ENCODE assay signal across 25 cellular contexts in the genomic region with DNA sequence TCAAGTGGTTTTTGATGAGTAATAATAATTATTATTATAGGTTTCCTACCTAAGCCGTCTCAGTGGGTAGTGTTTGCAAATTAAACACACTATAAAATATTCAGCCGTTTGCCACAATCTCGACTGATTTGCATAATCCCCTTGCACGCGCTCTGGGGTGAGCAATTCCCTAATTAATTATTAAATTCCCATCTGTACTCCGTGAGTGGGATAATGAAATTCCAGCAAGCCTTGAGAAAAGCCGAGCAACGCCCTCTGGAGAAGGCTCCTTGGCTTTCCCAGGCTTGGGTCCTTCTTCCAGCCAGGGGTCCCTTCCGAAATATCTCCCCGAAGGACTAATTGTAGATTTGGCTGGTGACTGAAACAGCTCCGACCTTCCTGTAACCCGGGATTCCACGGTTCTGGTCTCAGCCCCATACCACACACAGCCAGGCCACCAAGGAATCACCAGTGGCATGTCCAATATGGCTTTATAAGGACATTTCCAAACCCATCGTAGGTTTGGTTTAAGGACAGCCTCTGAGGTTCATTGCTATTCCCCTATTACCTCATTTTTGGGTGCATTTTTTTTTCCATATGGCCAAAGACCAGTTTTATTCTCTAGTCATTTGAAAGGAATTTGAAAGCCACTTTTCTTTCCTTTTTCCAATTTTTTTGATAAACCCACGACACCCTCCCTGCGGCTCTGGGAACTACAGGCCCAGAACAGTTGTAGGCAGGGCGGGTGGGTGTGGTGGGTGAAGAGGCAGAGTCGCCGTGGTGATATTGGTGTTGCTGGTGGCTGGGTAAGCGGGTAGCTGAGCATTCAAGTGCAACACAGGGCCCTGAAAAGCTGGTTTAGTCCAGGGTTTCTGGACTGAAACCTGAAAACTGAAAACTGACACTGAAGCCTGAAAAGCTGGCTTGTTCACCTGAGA. TPM values are rescaled to one million over a fixed set of nuclear protein-coding genes. Genes with fewer than 3 reads are reported as not detected.
DNase-seq lines count a peak whose midpoint lies in the region; ATAC-seq and TF ChIP-seq lines count a peak whose summit lies in the region.
"Had no signal": no experiment of that assay in that cellular context is flagged by ENCODE, and none has a peak within 500 bp of the region (broad histone marks: within the 10 kb centered on the region; RNA-seq: fewer than 3 reads in every experiment).

No MANE protein-coding gene starts in this region.

- H3K36me3 Mint-ChIP-seq in activated T-helper 17 cell treated with anti-CD3 and anti-CD28 coated beads, Interleukin-2, amount 50 U/mL, for 72 hours (ENCODE audit: low read depth) = no peaks in the 10 kb centered on the region
- H3K36me3 Mint-ChIP-seq: activated naive CD4-positive, alpha-beta T cell treated with anti-CD3 and anti-CD28 coated beads, Interleukin-2, amount 50 U/mL, for 24 hours; naive thymus-derived CD4-positive, alpha-beta T cell had no signal

- H3K4me3 Mint-ChIP-seq in activated T-helper 17 cell treated with anti-CD3 and anti-CD28 coated beads, Interleukin-2, amount 50 U/mL, for 72 hours = no peak overlapping the region
- H3K4me3 Mint-ChIP-seq: activated CD8-positive, alpha-beta memory T cell treated with anti-CD3 and anti-CD28 coated beads, Interleukin-2, amount 10 ng/mL, durations not matched to agents 7 days and 5 days; activated naive CD4-positive, alpha-beta T cell treated with anti-CD3 and anti-CD28 coated beads, Interleukin-2, amount 50 U/mL, for 24 hours; activated T-helper 1 cell treated with anti-CD3 and anti-CD28 coated beads, Interleukin-12 subunit alpha, Interleukin-12 subunit beta, Interleukin-2, Interleukin-4 antibody, amounts not matched to agents 30 ng/mL and 10 ng/mL and 1 ng/mL, durations not matched to agents 14 hours and 24 hours and 36 hours; IgD-negative memory B cell; naive thymus-derived CD4-positive, alpha-beta T cell; T-helper 1 cell treated with Interleukin-12 subunit alpha and Interleukin-12 subunit beta and Interleukin-4 antibody, amounts not matched to agents 30 μg/mL and 1 μg/mL, for 36 hours had no signal

- peaks cover 5% of the 10 kb centered on the region for H3K4me1 Mint-ChIP-seq in activated T-helper 17 cell treated with anti-CD3 and anti-CD28 coated beads, Interleukin-2, amount 50 U/mL, for 72 hours
- H3K4me1 Mint-ChIP-seq: activated naive CD4-positive, alpha-beta T cell treated with anti-CD3 and anti-CD28 coated beads, Interleukin-2, amount 50 U/mL, for 24 hours had no signal

- H3K27me3 Mint-ChIP-seq in activated T-helper 17 cell treated with anti-CD3 and anti-CD28 coated beads, Interleukin-2, amount 50 U/mL, for 72 hours = peaks cover 14% of the 10 kb centered on the region

- DNase-seq in Daoy (ENCODE audit: low read depth) (peak; percentile 17), NCI-H526 treated with DMSO at 0.1 percent for 48 hours (lab: John Stamatoyannopoulos, UW) (peak; percentile 9), Right ventricle myocardium superior (peak; percentile 52), sciatic nerve (ENCODE audit: low spot score) (no peak), pons (ENCODE audit: low spot score) (no peak), cortex of kidney (lab: John Stamatoyannopoulos, UW) (no peak)
- DNase-seq: activated CD4-positive, alpha-beta T cell treated with anti-CD3 and anti-CD28 coated beads for 48 hours; activated CD8-positive, alpha-beta memory T cell treated with anti-CD3 and anti-CD28 coated beads, Interleukin-2, amount 10 ng/mL, durations not matched to agents 7 days and 5 days; Calu3; effector memory CD4-positive, alpha-beta T cell; H7; left colon; naive thymus-derived CD4-positive, alpha-beta T cell; NK-92 treated with Interleukin-12 subunit alpha and Interleukin-12 subunit beta, amount 100 ng/mL, for 24 hours; ovary; right lobe of liver; stimulated activated CD4-positive, alpha-beta T cell treated with anti-CD3 and anti-CD28 coated beads, Interleukin-15, amount 100 ng/mL, for 24 hours; stimulated activated CD8-positive, alpha-beta memory T cell treated with anti-CD3 and anti-CD28 coated beads, Interleukin-4, amount 100 ng/mL, for 48 hours had no signal

- ATAC-seq in Right ventricle myocardium superior (ENCODE audit: poor library complexity) (peak; percentile 68), sciatic nerve (peak; percentile 81), GM18505 (IDR thresholded peaks at IDR 0.05; ENCODE audit: unreplicated experiment) (no peak)
- ATAC-seq in activated T-helper 17 cell treated with anti-CD3 and anti-CD28 coated beads, Interleukin-2, amount 50 U/mL, for 72 hours (replicated peaks) = no peak
- ATAC-seq: activated CD8-positive, alpha-beta memory T cell treated with anti-CD3 and anti-CD28 coated beads, Interleukin-2, amount 10 ng/mL, durations not matched to agents 7 days and 5 days; left colon; naive thymus-derived CD4-positive, alpha-beta T cell; Panc1; right lobe of liver had no signal

- H3K9me3 Mint-ChIP-seq in activated T-helper 17 cell treated with anti-CD3 and anti-CD28 coated beads, Interleukin-2, amount 50 U/mL, for 72 hours = no peaks in the 10 kb centered on the region
- H3K9me3 Mint-ChIP-seq: activated naive CD4-positive, alpha-beta T cell treated with anti-CD3 and anti-CD28 coated beads, Interleukin-2, amount 50 U/mL, for 24 hours; activated T-helper 1 cell treated with anti-CD3 and anti-CD28 coated beads, Interleukin-12 subunit alpha, Interleukin-12 subunit beta, Interleukin-2, Interleukin-4 antibody, amounts not matched to agents 30 ng/mL and 10 ng/mL and 1 ng/mL, durations not matched to agents 14 hours and 24 hours and 36 hours; naive thymus-derived CD4-positive, alpha-beta T cell; T-helper 1 cell treated with Interleukin-12 subunit alpha and Interleukin-12 subunit beta and Interleukin-4 antibody, amounts not matched to agents 30 μg/mL and 1 μg/mL, for 36 hours had no signal

- H3K27ac Mint-ChIP-seq in activated T-helper 17 cell treated with anti-CD3 and anti-CD28 coated beads, Interleukin-2, amount 50 U/mL, for 72 hours = no peak overlapping the region
- H3K27ac Mint-ChIP-seq: activated CD8-positive, alpha-beta memory T cell treated with anti-CD3 and anti-CD28 coated beads, Interleukin-2, amount 10 ng/mL, durations not matched to agents 7 days and 5 days; activated naive CD4-positive, alpha-beta T cell treated with anti-CD3 and anti-CD28 coated beads, Interleukin-2, amount 50 U/mL, for 24 hours; activated T-helper 1 cell treated with anti-CD3 and anti-CD28 coated beads, Interleukin-12 subunit alpha, Interleukin-12 subunit beta, Interleukin-2, Interleukin-4 antibody, amounts not matched to agents 30 ng/mL and 10 ng/mL and 1 ng/mL, durations not matched to agents 14 hours and 24 hours and 36 hours; IgD-negative memory B cell; naive thymus-derived CD4-positive, alpha-beta T cell; T-helper 1 cell treated with Interleukin-12 subunit alpha and Interleukin-12 subunit beta and Interleukin-4 antibody, amounts not matched to agents 30 μg/mL and 1 μg/mL, for 36 hours had no signal

- intact Hi-C loops in Right ventricle myocardium superior (cut with DNase I) (no loop called here), sciatic nerve (cut with DNase I) (no loop called here)

- no peak for TF ChIP-seq POLR2A in GM18505 (IDR thresholded peaks at IDR 0.05; ENCODE audit: borderline replicate concordance, extremely low read depth, insufficient read depth, insufficient read length)

RNA-seq across cellular contexts. Expression of a gene that starts 33.2 kb away (rescaled TPM):
- total RNA-seq in Daoy (2014; rRNA removed; shearing (Covaris generic)) = 0.42 TPM in 1 of 2 replicates, not detected in the other
- total RNA-seq in Right ventricle myocardium superior (25.0 TPM), sciatic nerve (47.1 TPM)
- under 1 TPM; 0.15 to 0.26 TPM for total RNA-seq in activated T-helper 17 cell treated with anti-CD3 and anti-CD28 coated beads, Interleukin-2, amount 50 U/mL, for 72 hours

Comparison
In these comparisons a context has a peak if more than half of its experiments do, and no peak if none do; other contexts are left out.
1. DNase-seq: peak in Daoy (single experiment), NCI-H526 treated with DMSO at 0.1 percent for 48 hours (single experiment) and Right ventricle myocardium superior (single experiment); none in sciatic nerve (single experiment), pons (single experiment) and cortex of kidney (single experiment).
2. ATAC-seq: peak in Right ventricle myocardium superior (single experiment) and sciatic nerve (single experiment); none in GM18505 (single experiment) and activated T-helper 17 cell treated with anti-CD3 and anti-CD28 coated beads, Interleukin-2, amount 50 U/mL, for 72 hours (single experiment).
3. RNA of a gene that starts 33.2 kb away (total RNA-seq): 47.1 TPM in sciatic nerve (single experiment) and 25.0 TPM in Right ventricle myocardium superior (single experiment); 0.15 to 0.26 TPM in activated T-helper 17 cell treated with anti-CD3 and anti-CD28 coated beads, Interleukin-2, amount 50 U/mL, for 72 hours and 0.42 TPM in Daoy; every median in the first group is over 10 times any median in the second.